ENCODE assay signal across 7 cellular contexts in genomic region chr12:92030618-92031017, GRCh38.
A peak's percentile ranks its signal among the peaks of the same experiment; 100 is the strongest.
DNase-seq lines count a peak whose midpoint lies in the region; ATAC-seq and TF ChIP-seq lines count a peak whose summit lies in the region.

No MANE protein-coding gene starts in this region.

- no peak overlapping the region for H3K4me3 ChIP-seq in foreskin fibroblast (ENCODE audit: low read depth in 1 of 2, low read length in 2 of 2)

- H3K36me3 Mint-ChIP-seq in activated CD8-positive, alpha-beta T cell treated with anti-CD3 and anti-CD28 coated beads, Interleukin-2, amount 10 ng/mL, durations not matched to agents 7 days and 5 days (ENCODE audit: low read depth) = peaks cover 28% of the 10 kb centered on the region

- H3K4me3 Mint-ChIP-seq in activated CD8-positive, alpha-beta T cell treated with anti-CD3 and anti-CD28 coated beads, Interleukin-2, amount 10 ng/mL, durations not matched to agents 7 days and 5 days = peak overlapping the region; percentile 72

- POLR2A ChIA-PET in activated CD8-positive, alpha-beta T cell treated with anti-CD3 and anti-CD28 coated beads, Interleukin-2, amount 10 ng/mL, durations not matched to agents 7 days and 5 days (lab: Charles Lee) = interaction anchor here (0.6 to 3.3 kb wide), 14 partner anchors 10 to 648 kb away, joined by 3 to 58 read pairs (median 4); partner anchors contain the start of gene BTG1

- no peaks in the 10 kb centered on the region for H3K27me3 Mint-ChIP-seq in activated CD8-positive, alpha-beta T cell treated with anti-CD3 and anti-CD28 coated beads, Interleukin-2, amount 10 ng/mL, durations not matched to agents 7 days and 5 days (ENCODE audit: low read depth)

- peak overlapping the region; percentile 89 for H3K27ac Mint-ChIP-seq in activated CD8-positive, alpha-beta T cell treated with anti-CD3 and anti-CD28 coated beads, Interleukin-2, amount 10 ng/mL, durations not matched to agents 7 days and 5 days

- H3K4me1 Mint-ChIP-seq in activated CD8-positive, alpha-beta T cell treated with anti-CD3 and anti-CD28 coated beads, Interleukin-2, amount 10 ng/mL, durations not matched to agents 7 days and 5 days (ENCODE audit: low read depth) = peaks cover 74% of the 10 kb centered on the region

- CTCF ChIA-PET in activated CD8-positive, alpha-beta T cell treated with anti-CD3 and anti-CD28 coated beads, Interleukin-2, amount 10 ng/mL, durations not matched to agents 7 days and 5 days (lab: Charles Lee) = interaction anchor here (0.6 to 2.2 kb wide), 23 partner anchors 11 to 648 kb away, joined by 3 to 14 read pairs (median 4); no protein-coding TSS in a partner anchor

- TF ChIP-seq CTCF in foreskin fibroblast (IDR thresholded peaks at IDR 0.05; ENCODE audit: low read depth, low read length) = no peak

- peaks cover 6% of the 10 kb centered on the region for H3K9me3 Mint-ChIP-seq in activated CD8-positive, alpha-beta T cell treated with anti-CD3 and anti-CD28 coated beads, Interleukin-2, amount 10 ng/mL, durations not matched to agents 7 days and 5 days (ENCODE audit: insufficient read depth)

- DNase-seq in activated CD8-positive, alpha-beta T cell treated with anti-CD3 and anti-CD28 coated beads, Interleukin-2, amount 10 ng/mL, durations not matched to agents 7 days and 5 days = peak; percentile 79
- DNase-seq in foreskin fibroblast = peak; percentile 44 to 69
- peak; percentile 6 for DNase-seq in stimulated activated CD8-positive, alpha-beta memory T cell treated with anti-CD3 and anti-CD28 coated beads, Interleukin-12 subunit alpha, Interleukin-12 subunit beta, amount 100 ng/mL, for 4 hours (ENCODE audit: low read depth)
- no peak for DNase-seq in cerebellum (ENCODE audit: low spot score)
- DNase-seq in HK-2 (ENCODE audit: unreplicated experiment) = no peak

- ATAC-seq in GM19372 (IDR thresholded peaks at IDR 0.05; ENCODE audit: low read depth, unreplicated experiment) = peak; percentile 57
- ATAC-seq in HG03139 (IDR thresholded peaks at IDR 0.05; ENCODE audit: unreplicated experiment) = peak; percentile 58
- peak; percentile 98 for ATAC-seq in activated CD8-positive, alpha-beta T cell treated with anti-CD3 and anti-CD28 coated beads, Interleukin-2, amount 10 ng/mL, durations not matched to agents 7 days and 5 days

Comparison
In these comparisons a context has a peak if more than half of its experiments do, and no peak if none do; other contexts are left out.
1. DNase-seq: peak in activated CD8-positive, alpha-beta T cell treated with anti-CD3 and anti-CD28 coated beads, Interleukin-2, amount 10 ng/mL, durations not matched to agents 7 days and 5 days (single experiment), foreskin fibroblast (2 of 2) and stimulated activated CD8-positive, alpha-beta memory T cell treated with anti-CD3 and anti-CD28 coated beads, Interleukin-12 subunit alpha, Interleukin-12 subunit beta, amount 100 ng/mL, for 4 hours (single experiment); none in cerebellum (single experiment) and HK-2 (single experiment).
2. Peak in every context shown above with its lines, with median percentiles within 50 percentile points of each other: ATAC-seq.